ENCODE assay signal across 9 cellular contexts in genomic region chr2:71880846-71881610, GRCh38.
A peak's percentile ranks its signal among the peaks of the same experiment; 100 is the strongest.
DNase-seq lines count a peak whose midpoint lies in the region; ATAC-seq and TF ChIP-seq lines count a peak whose summit lies in the region.
"Had no signal": no experiment of that assay in that cellular context is flagged by ENCODE, and none has a peak within 500 bp of the region (broad histone marks: within the 10 kb centered on the region; RNA-seq: fewer than 3 reads in every experiment).

No MANE protein-coding gene starts in this region.

- H3K27me3 ChIP-seq in liver (ENCODE audit: control insufficient read depth in 4 of 4, insufficient read depth in 4 of 4, low read length in 3 of 4) = no peaks in the 10 kb centered on the region
- H3K27me3 ChIP-seq: BLaER1 had no signal

- ATAC-seq in HG03565 (IDR thresholded peaks at IDR 0.05; ENCODE audit: unreplicated experiment) = peak; percentile 38

- peaks cover 0 to 10% (median 3%) of the 10 kb centered on the region in 4 donors for H3K4me1 ChIP-seq in liver (ENCODE audit: control insufficient read depth in 4 of 4, insufficient read depth in 4 of 4, low read length in 3 of 4)

- DNase-seq in A172 (ENCODE audit: low spot score) (peak; percentile 81), choroid plexus epithelial cell (ENCODE audit: low read depth) (peak; percentile 70), iPS-NIHi11 (ENCODE audit: low spot score) (no peak), hypothalamus (lab: John Stamatoyannopoulos, UW) (no peak), NCI-H526 (lab: John Stamatoyannopoulos, UW) (no peak), NCI-H1105 treated with DMSO at 0.1 percent for 48 hours (lab: John Stamatoyannopoulos, UW) (no peak)

- no peaks in the 10 kb centered on the region for H3K36me3 ChIP-seq in liver (ENCODE audit: control insufficient read depth in 4 of 4, insufficient read depth in 3 of 4, low read depth in 1 of 4, low read length in 3 of 4)
- H3K36me3 ChIP-seq: BLaER1 had no signal

- no peak overlapping the region for H3K9ac ChIP-seq in liver (ENCODE audit: low read depth in 1 of 2, low read length in 2 of 2)
- H3K9ac ChIP-seq: BLaER1 had no signal

- no peak for TF ChIP-seq RAD21 in liver (IDR thresholded peaks at IDR 0.05)

- no peak overlapping the region for H3K27ac ChIP-seq in liver (ENCODE audit: low read depth in 1 of 2, low read length in 2 of 2)
- H3K27ac ChIP-seq: BLaER1 had no signal

- no peak overlapping the region for H3K4me3 ChIP-seq in choroid plexus epithelial cell (ENCODE audit: low read depth, low read length)
- no peak overlapping the region for H3K4me3 ChIP-seq in liver (ENCODE audit: low read depth in 1 of 3, low read length in 3 of 3)
- H3K4me3 ChIP-seq: BLaER1 had no signal

- 90% methylated on average over 4 of the region's 4 CpGs for WGBS in liver

- no peak for TF ChIP-seq CTCF in choroid plexus epithelial cell (conservative IDR thresholded peaks at IDR 0.05; ENCODE audit: low read depth, low read length)
- TF ChIP-seq CTCF in liver (IDR thresholded peaks at IDR 0.05; ENCODE audit: low read depth, low read length, missing input control) = no peak

- H3K9me3 ChIP-seq in liver (ENCODE audit: control insufficient read depth in 4 of 4, low read length in 3 of 4) = no peaks in the 10 kb centered on the region
- H3K9me3 ChIP-seq: BLaER1 had no signal

TF ChIP-seq in liver, 16 proteins besides CTCF, POLR2A, EP300 and RAD21:
- TF ChIP-seq REST (IDR thresholded peaks at IDR 0.05) (no peak), NR2F2 (IDR thresholded peaks at IDR 0.05) (peak; percentile 66), JUND (IDR thresholded peaks at IDR 0.05) (peak; percentile 52 to 65), HNF4A (conservative IDR thresholded peaks at IDR 0.05) (peak in 1 of 2 donors; percentile 6)

Comparison
In these comparisons a context has a peak if more than half of its experiments do, and no peak if none do; other contexts are left out.
1. DNase-seq: peak in A172 (single experiment) and choroid plexus epithelial cell (single experiment); none in iPS-NIHi11 (single experiment), hypothalamus (0 of 51), NCI-H526 (0 of 2) and NCI-H1105 treated with DMSO at 0.1 percent for 48 hours (single experiment).